8 cellular contexts compared by ENCODE assay signal in the genomic region with DNA sequence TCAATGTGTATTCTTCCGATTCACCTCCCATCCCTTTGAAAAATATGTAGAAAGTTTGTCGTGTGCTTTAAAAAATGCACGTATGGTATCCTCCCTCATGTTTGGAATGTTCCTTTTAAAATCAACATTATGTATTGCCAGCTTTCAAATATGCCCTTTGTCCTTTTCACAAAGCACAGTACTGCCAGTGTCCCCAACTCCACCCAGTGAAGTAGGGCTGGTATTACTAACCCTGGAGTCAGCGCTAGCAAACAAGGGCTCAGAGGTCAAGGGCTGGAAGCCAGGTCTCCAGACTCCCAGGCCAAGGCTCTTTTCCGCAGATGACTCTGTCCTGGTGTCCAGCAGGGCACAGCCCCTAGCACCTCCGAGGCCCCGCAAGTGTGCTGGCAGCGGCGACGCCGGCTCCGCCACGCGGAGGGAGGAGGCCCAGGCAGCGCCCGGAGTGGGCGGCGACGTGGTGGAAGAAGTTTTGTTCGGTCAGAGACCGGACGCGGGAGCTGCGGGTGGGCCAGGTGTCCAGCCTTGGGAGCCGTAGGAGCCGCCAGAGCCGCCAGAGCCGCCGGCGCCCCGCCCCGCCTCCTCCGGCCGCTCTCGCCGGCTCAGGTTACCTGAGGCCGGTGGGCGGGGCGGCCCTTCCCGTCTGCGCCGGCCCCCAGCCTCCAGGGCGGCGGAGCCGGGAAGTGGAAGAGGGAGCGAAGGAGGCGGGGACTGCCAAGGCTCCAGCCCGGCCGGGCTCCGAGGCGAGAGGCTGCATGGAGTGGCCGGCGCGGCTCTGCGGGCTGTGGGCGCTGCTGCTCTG. TPM values are rescaled to one million over a fixed set of nuclear protein-coding genes. Genes with fewer than 3 reads are reported as not detected.
A peak's percentile ranks its signal among the peaks of the same experiment; 100 is the strongest.
DNase-seq lines count a peak whose midpoint lies in the region; ATAC-seq and TF ChIP-seq lines count a peak whose summit lies in the region.

TSS of gene IL13RA1 (plus strand) at position 720 of the 799 bp plus-strand sequence. CDS start at position 753, 33 bp downstream.

- no peaks in the 10 kb centered on the region for H3K36me3 ChIP-seq in MM.1S (replicated peaks; ENCODE audit: insufficient read depth, low read length)
- H3K36me3 ChIP-seq in SJCRH30: no peaks in the 10 kb centered on the region
- H3K36me3 ChIP-seq in skeletal muscle satellite cell (ENCODE audit: insufficient read depth, low read length): no peaks in the 10 kb centered on the region

- TF ChIP-seq CTCF in MM.1S (IDR thresholded peaks at IDR 0.05; ENCODE audit: low read length) (no peak), cardiac fibroblast (IDR thresholded peaks at IDR 0.05; ENCODE audit: low read depth, low read length) (no peak)

- ATAC-seq in GM21717 (IDR thresholded peaks at IDR 0.05; ENCODE audit: unreplicated experiment): peak; percentile 50

- in situ Hi-C loops in Caki2 (cut with HindIII; ENCODE audit: low pct_unique_long_range_greater_than_20kb, low sequenced_read_pairs): no loop called here

- H3K79me2 ChIP-seq in MM.1S (ENCODE audit: low read length): no peaks in the 10 kb centered on the region

- H2AFZ ChIP-seq in MM.1S (ENCODE audit: low read length): peak within 1 kb of the TSS; percentile 30; the same call in 1 of the 2 replicates

- no peaks in the 10 kb centered on the region for H3K9me3 ChIP-seq in MM.1S (replicated peaks; ENCODE audit: insufficient read depth, low read length)
- no peaks in the 10 kb centered on the region for H3K9me3 ChIP-seq in SJCRH30 (replicated peaks)
- no peaks in the 10 kb centered on the region for H3K9me3 ChIP-seq in skeletal muscle satellite cell (replicated peaks; ENCODE audit: low read length)

- no peaks in the 10 kb centered on the region for H4K20me1 ChIP-seq in MM.1S (ENCODE audit: insufficient read depth, low read length)

- DNase-seq in Caki2 (ENCODE audit: low read depth) (peak; percentile 90), MM.1S (peak; percentile 55), SJCRH30 (peak; percentile 86 to 92), cardiac fibroblast (ENCODE audit: low read depth in 2 of 2) (peak; percentile 72 to 90), iPS-NIHi7 (ENCODE audit: extremely low spot score) (peak; percentile 95), KG1 (lab: John Stamatoyannopoulos, UW) (no peak)

- H3K4me1 ChIP-seq in MM.1S (ENCODE audit: low read length) (peaks cover 8% of the 10 kb centered on the region), SJCRH30 (peaks cover 7% of the 10 kb centered on the region; the same call in 1 of the 2 replicates), skeletal muscle satellite cell (ENCODE audit: control insufficient read depth, insufficient read depth, low read length) (peaks cover 16% of the 10 kb centered on the region)

- peak within 1 kb of the TSS; percentile 44 for H3K4me3 ChIP-seq in MM.1S (ENCODE audit: low read length)
- peak within 1 kb of the TSS; percentile 84 for H3K4me3 ChIP-seq in SJCRH30
- H3K4me3 ChIP-seq in cardiac fibroblast (replicated peaks in 1 of 2; ENCODE audit: low read depth in 2 of 2, low read length in 2 of 2): peak within 1 kb of the TSS; percentile 60 to 65
- peak within 1 kb of the TSS; percentile 78 for H3K4me3 ChIP-seq in skeletal muscle satellite cell (ENCODE audit: low read length)

- no peaks in the 10 kb centered on the region for H3K9me2 ChIP-seq in MM.1S (replicated peaks; ENCODE audit: insufficient read depth, low read length)

- no peaks in the 10 kb centered on the region for H3F3A ChIP-seq in MM.1S (ENCODE audit: insufficient read depth, low read length)

- H3K9ac ChIP-seq in MM.1S (ENCODE audit: low read length) (no peak within 1 kb of the TSS), skeletal muscle satellite cell (ENCODE audit: low read depth, low read length) (peak within 1 kb of the TSS; percentile 83)

- no peak within 1 kb of the TSS for H3K27ac ChIP-seq in MM.1S (ENCODE audit: low read length)
- peak within 1 kb of the TSS; percentile 72 for H3K27ac ChIP-seq in SJCRH30

- peak within 1 kb of the TSS; percentile 60 for H3K4me2 ChIP-seq in MM.1S (ENCODE audit: low read depth, low read length)
- H3K4me2 ChIP-seq in skeletal muscle satellite cell (ENCODE audit: low read length): peak within 1 kb of the TSS; percentile 92

- H3K27me3 ChIP-seq in MM.1S (replicated peaks; ENCODE audit: insufficient read depth, low read length): no peaks in the 10 kb centered on the region
- H3K27me3 ChIP-seq in SJCRH30: no peaks in the 10 kb centered on the region
- no peaks in the 10 kb centered on the region for H3K27me3 ChIP-seq in skeletal muscle satellite cell (ENCODE audit: control insufficient read depth, insufficient read depth, low read length)

RNA-seq across cellular contexts. Expression of gene IL13RA1, which starts in this region (rescaled TPM):
- 20.3 and 22.3 TPM in 2 replicates for total RNA-seq in Caki2 (2014; rRNA removed; shearing (Covaris generic); ENCODE audit: low replicate concordance)
- 38.6 and 41.6 TPM in 2 replicates for total RNA-seq in SJCRH30 (2014; rRNA removed; shearing (Covaris generic))
- 32.3 and 48.7 TPM in 2 replicates for total RNA-seq in skeletal muscle satellite cell (2012; rRNA removed)
